Comparison of ENCODE assay signal across 33 cellular contexts in the genomic region with DNA sequence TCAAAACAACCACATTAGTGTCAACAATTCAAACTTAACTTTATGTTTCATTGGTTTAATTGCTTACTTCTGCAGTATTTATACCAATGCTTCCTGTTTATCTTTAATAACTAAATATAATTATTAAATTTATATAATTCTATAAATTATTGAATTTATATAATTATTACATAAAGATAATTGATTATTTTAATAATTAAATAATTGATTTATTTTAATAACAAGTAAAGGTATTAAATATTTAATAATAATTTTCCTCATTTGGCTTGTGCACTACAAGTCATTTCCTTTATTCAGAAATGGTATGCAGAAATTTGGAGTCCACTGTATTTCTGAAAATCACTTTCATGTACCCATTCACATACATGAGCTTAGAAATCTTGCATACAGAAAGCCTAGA.
"Had no signal": no experiment of that assay in that cellular context is flagged by ENCODE, and none has a peak within 500 bp of the region (broad histone marks: within the 10 kb centered on the region; RNA-seq: fewer than 3 reads in every experiment).

No MANE protein-coding gene starts in this region.

- H3K9me3 Mint-ChIP-seq: activated naive CD4-positive, alpha-beta T cell treated with anti-CD3 and anti-CD28 coated beads for 36 hours; activated naive CD4-positive, alpha-beta T cell treated with anti-CD3 and anti-CD28 coated beads, Interleukin-2, amount 50 U/mL, for 24 hours; activated naive CD8-positive, alpha-beta T cell treated with anti-CD3 and anti-CD28 coated beads for 36 hours; activated naive CD8-positive, alpha-beta T cell treated with anti-CD3 and anti-CD28 coated beads, Interleukin-2, amount 50 U/mL, for 24 hours; activated T-helper 1 cell treated with anti-CD3 and anti-CD28 coated beads, Interleukin-12 subunit alpha, Interleukin-12 subunit beta, Interleukin-2, Interleukin-4 antibody, amounts not matched to agents 30 ng/mL and 10 ng/mL and 1 ng/mL, durations not matched to agents 14 hours and 24 hours and 36 hours; activated T-helper 2 cell treated with anti-CD3 and anti-CD28 coated beads, Interferon-gamma antibody, Interleukin-2, Interleukin-4, amounts not matched to agents 10 μg/mL and 5 μg/mL and 100 μg/mL, durations not matched to agents 14 hours and 24 hours and 36 hours; central memory CD8-positive, alpha-beta T cell; T-helper 2 cell treated with Interferon-gamma antibody and Interleukin-4, amounts not matched to agents 5 μg/mL and 100 μg/mL, for 36 hours had no signal

- H3K27ac ChIP-seq: adrenal gland, body of pancreas, epithelial cell of prostate, esophagus squamous epithelium had no signal

- DNase-seq: activated CD4-positive, alpha-beta T cell treated with anti-CD3 and anti-CD28 coated beads for 48 hours; activated CD4-positive, alpha-beta T cell treated with anti-CD3 and anti-CD28 coated beads, Interleukin-2, amount 50 U/mL, for 1 hour; activated CD4-positive, alpha-beta T cell treated with anti-CD3 and anti-CD28 coated beads, Interleukin-2, amount 50 U/mL, for 48 hours; activated CD8-positive, alpha-beta memory T cell treated with anti-CD3 and anti-CD28 coated beads, Interleukin-2, amount 10 ng/mL, durations not matched to agents 7 days and 5 days; activated CD8-positive, alpha-beta memory T cell treated with anti-CD3 and anti-CD28 coated beads, Interleukin-2, amount 50 U/mL, for 4 hours; activated CD8-positive, alpha-beta T cell treated with anti-CD3 and anti-CD28 coated beads, Interleukin-2, amount 10 ng/mL, durations not matched to agents 7 days and 5 days; activated effector memory CD4-positive, alpha-beta T cell treated with anti-CD3 and anti-CD28 coated beads, Interleukin-2, amount 50 U/mL, for 16 hours; activated naive CD4-positive, alpha-beta T cell treated with anti-CD3 and anti-CD28 coated beads for 36 hours; activated naive CD8-positive, alpha-beta T cell treated with anti-CD3 and anti-CD28 coated beads for 36 hours; activated naive CD8-positive, alpha-beta T cell treated with anti-CD3 and anti-CD28 coated beads, Interleukin-2, amount 50 U/mL, for 24 hours; activated T-cell treated with anti-CD3 and anti-CD28 coated beads, Interleukin-2, amount 50 U/mL, for 1 hour; activated T-cell treated with anti-CD3 and anti-CD28 coated beads, Interleukin-2, amount 50 U/mL, for 48 hours; adrenal gland; amygdala; aorta; body of pancreas; cortex of kidney; dermis blood vessel endothelial cell; effector CD4-positive, alpha-beta T cell; effector memory CD8-positive, alpha-beta T cell; esophagus squamous epithelium; foreskin melanocyte; head of caudate nucleus; T-helper 1 cell; T-helper 17 cell; T1000 had no signal

- H3K4me1 Mint-ChIP-seq: activated CD8-positive, alpha-beta memory T cell treated with anti-CD3 and anti-CD28 coated beads, Interleukin-2, amount 10 ng/mL, durations not matched to agents 7 days and 5 days; activated naive CD4-positive, alpha-beta T cell treated with anti-CD3 and anti-CD28 coated beads, Interleukin-2, amount 50 U/mL, for 24 hours; activated naive CD8-positive, alpha-beta T cell treated with anti-CD3 and anti-CD28 coated beads for 36 hours; activated naive CD8-positive, alpha-beta T cell treated with anti-CD3 and anti-CD28 coated beads, Interleukin-2, amount 50 U/mL, for 24 hours; central memory CD8-positive, alpha-beta T cell; T-helper 17 cell had no signal

- H3K36me3 ChIP-seq: adrenal gland, esophagus squamous epithelium had no signal

- H3K27me3 ChIP-seq: adrenal gland, body of pancreas, esophagus squamous epithelium had no signal

- H3K36me3 Mint-ChIP-seq: activated CD8-positive, alpha-beta memory T cell treated with anti-CD3 and anti-CD28 coated beads, Interleukin-2, amount 10 ng/mL, durations not matched to agents 7 days and 5 days; activated naive CD4-positive, alpha-beta T cell treated with anti-CD3 and anti-CD28 coated beads, Interleukin-2, amount 50 U/mL, for 24 hours; activated naive CD8-positive, alpha-beta T cell treated with anti-CD3 and anti-CD28 coated beads for 36 hours had no signal

- H3K27me3 Mint-ChIP-seq: activated CD8-positive, alpha-beta memory T cell treated with anti-CD3 and anti-CD28 coated beads, Interleukin-2, amount 10 ng/mL, durations not matched to agents 7 days and 5 days; T-helper 17 cell had no signal

- ATAC-seq: activated CD8-positive, alpha-beta memory T cell treated with anti-CD3 and anti-CD28 coated beads, Interleukin-2, amount 10 ng/mL, durations not matched to agents 7 days and 5 days; activated CD8-positive, alpha-beta T cell treated with anti-CD3 and anti-CD28 coated beads, Interleukin-2, amount 10 ng/mL, durations not matched to agents 7 days and 5 days; activated naive CD8-positive, alpha-beta T cell treated with anti-CD3 and anti-CD28 coated beads, Interleukin-2, amount 50 U/mL, for 24 hours; body of pancreas; effector memory CD8-positive, alpha-beta T cell; T-helper 17 cell had no signal

- H3K9me3 ChIP-seq: adrenal gland, body of pancreas had no signal

- H3K27ac Mint-ChIP-seq: activated CD8-positive, alpha-beta memory T cell treated with anti-CD3 and anti-CD28 coated beads, Interleukin-2, amount 10 ng/mL, durations not matched to agents 7 days and 5 days; activated CD8-positive, alpha-beta T cell treated with anti-CD3 and anti-CD28 coated beads, Interleukin-2, amount 10 ng/mL, durations not matched to agents 7 days and 5 days; activated naive CD4-positive, alpha-beta T cell treated with anti-CD3 and anti-CD28 coated beads for 36 hours; activated naive CD4-positive, alpha-beta T cell treated with anti-CD3 and anti-CD28 coated beads, Interleukin-2, amount 50 U/mL, for 24 hours; activated naive CD8-positive, alpha-beta T cell treated with anti-CD3 and anti-CD28 coated beads for 36 hours; activated naive CD8-positive, alpha-beta T cell treated with anti-CD3 and anti-CD28 coated beads, Interleukin-2, amount 50 U/mL, for 24 hours; activated T-helper 1 cell treated with anti-CD3 and anti-CD28 coated beads, Interleukin-12 subunit alpha, Interleukin-12 subunit beta, Interleukin-2, Interleukin-4 antibody, amounts not matched to agents 30 ng/mL and 10 ng/mL and 1 ng/mL, durations not matched to agents 14 hours and 24 hours and 36 hours; activated T-helper 2 cell treated with anti-CD3 and anti-CD28 coated beads, Interferon-gamma antibody, Interleukin-2, Interleukin-4, amounts not matched to agents 10 μg/mL and 5 μg/mL and 100 μg/mL, durations not matched to agents 14 hours and 24 hours and 36 hours; effector memory CD8-positive, alpha-beta T cell; T-helper 17 cell; T-helper 2 cell treated with Interferon-gamma antibody and Interleukin-4, amounts not matched to agents 5 μg/mL and 100 μg/mL, for 36 hours had no signal

- H3K4me3 Mint-ChIP-seq: activated CD8-positive, alpha-beta memory T cell treated with anti-CD3 and anti-CD28 coated beads, Interleukin-2, amount 10 ng/mL, durations not matched to agents 7 days and 5 days; activated CD8-positive, alpha-beta T cell treated with anti-CD3 and anti-CD28 coated beads, Interleukin-2, amount 10 ng/mL, durations not matched to agents 7 days and 5 days; activated naive CD4-positive, alpha-beta T cell treated with anti-CD3 and anti-CD28 coated beads for 36 hours; activated naive CD4-positive, alpha-beta T cell treated with anti-CD3 and anti-CD28 coated beads, Interleukin-2, amount 50 U/mL, for 24 hours; activated naive CD8-positive, alpha-beta T cell treated with anti-CD3 and anti-CD28 coated beads for 36 hours; activated naive CD8-positive, alpha-beta T cell treated with anti-CD3 and anti-CD28 coated beads, Interleukin-2, amount 50 U/mL, for 24 hours; activated T-helper 1 cell treated with anti-CD3 and anti-CD28 coated beads, Interleukin-12 subunit alpha, Interleukin-12 subunit beta, Interleukin-2, Interleukin-4 antibody, amounts not matched to agents 30 ng/mL and 10 ng/mL and 1 ng/mL, durations not matched to agents 14 hours and 24 hours and 36 hours; central memory CD8-positive, alpha-beta T cell; effector memory CD8-positive, alpha-beta T cell; T-helper 17 cell; T-helper 2 cell treated with Interferon-gamma antibody and Interleukin-4, amounts not matched to agents 5 μg/mL and 100 μg/mL, for 36 hours had no signal

- H3K4me3 ChIP-seq: adrenal gland, body of pancreas, esophagus squamous epithelium had no signal

- H3K4me1 ChIP-seq: adrenal gland, body of pancreas, esophagus squamous epithelium had no signal

- FAIRE-seq: endothelial cell of umbilical vein had no signal
